In genomic region chr5:90940227-90940995, GRCh38 we compare ENCODE assay signal across 8 cellular contexts.
DNase-seq lines count a peak whose midpoint lies in the region; ATAC-seq and TF ChIP-seq lines count a peak whose summit lies in the region.

No MANE protein-coding gene starts in this region.

- BruUV-seq in Caco-2 (replicated peaks; lab: Mats Ljungman, UMichigan): no TSS peak

- peaks cover 22% of the 10 kb centered on the region for H3K4me1 Mint-ChIP-seq in Caco-2 (ENCODE audit: low read depth, unreplicated experiment)
- peaks cover 0 to 5% (median 0%) of the 10 kb centered on the region in 3 donors for H3K4me1 Mint-ChIP-seq in naive B cell

- ATAC-seq in GM19328 (IDR thresholded peaks at IDR 0.05; ENCODE audit: unreplicated experiment): peak; percentile 98
- peak; percentile 99 for ATAC-seq in HG03135 (IDR thresholded peaks at IDR 0.05; ENCODE audit: unreplicated experiment)
- peak; percentile 48 to 55 for ATAC-seq in naive B cell (ENCODE audit: low read depth in 2 of 2)

- DNase-seq in Caco-2 (peak in 1 of 2 experiments; percentile 22), NCI-H774 (lab: John Stamatoyannopoulos, UW) (peak; percentile 58), cardiac fibroblast (ENCODE audit: low read depth in 2 of 2) (peak; percentile 36 to 63), naive B cell (no peak), NCI-H187 (lab: John Stamatoyannopoulos, UW) (no peak), D341Med (ENCODE audit: low spot score) (no peak)

- H3K27ac Mint-ChIP-seq in Caco-2 (ENCODE audit: unreplicated experiment) (peak overlapping the region; percentile 15), naive B cell (no peak overlapping the region)

- H3K9me3 Mint-ChIP-seq in Caco-2 (ENCODE audit: unreplicated experiment) (peaks cover 16% of the 10 kb centered on the region), naive B cell (no peaks in the 10 kb centered on the region)

- POLR2A ChIA-PET in Caco-2 (lab: Charles Lee): no interaction called here

- H3K27me3 Mint-ChIP-seq in Caco-2 (ENCODE audit: insufficient read depth, unreplicated experiment) (no peaks in the 10 kb centered on the region), naive B cell (no peaks in the 10 kb centered on the region)

- no peak for TF ChIP-seq CTCF in Caco-2 (IDR thresholded peaks at IDR 0.05; ENCODE audit: insufficient read depth in 1 of 2, low read depth in 1 of 2, low read length in 1 of 2, severe bottlenecking in 1 of 2, unreplicated experiment in 1 of 2)
- TF ChIP-seq CTCF in cardiac fibroblast (IDR thresholded peaks at IDR 0.05; ENCODE audit: low read depth, low read length): no peak

- CTCF ChIA-PET in Caco-2 (lab: Charles Lee): no interaction called here

- no peaks in the 10 kb centered on the region for H3K27me3 ChIP-seq in Caco-2 (replicated peaks; ENCODE audit: control insufficient read depth, insufficient read depth, low read length)

- no peaks in the 10 kb centered on the region for H3K36me3 ChIP-seq in Caco-2 (ENCODE audit: control insufficient read depth, insufficient read depth, low read length)

- H3K4me3 ChIP-seq in Caco-2 (ENCODE audit: low read depth, low read length): no peak overlapping the region
- H3K4me3 ChIP-seq in cardiac fibroblast (replicated peaks in 1 of 2; ENCODE audit: low read depth in 2 of 2, low read length in 2 of 2): no peak overlapping the region

- no peak overlapping the region for H3K4me3 Mint-ChIP-seq in Caco-2 (ENCODE audit: unreplicated experiment)
- no peak overlapping the region for H3K4me3 Mint-ChIP-seq in naive B cell

- H3K9me3 ChIP-seq in Caco-2: no peaks in the 10 kb centered on the region

- H3K36me3 Mint-ChIP-seq in Caco-2 (ENCODE audit: insufficient read depth, unreplicated experiment) (no peaks in the 10 kb centered on the region), naive B cell (no peaks in the 10 kb centered on the region)

- H3K4me1 ChIP-seq in Caco-2: peaks cover 15% of the 10 kb centered on the region

- intact Hi-C loops in Caco-2 (cut with micrococcal nuclease; ENCODE audit: unreplicated experiment): no loop called here

Comparison
In these comparisons a context has a peak if more than half of its experiments do, and no peak if none do; other contexts are left out.
1. DNase-seq: peak in NCI-H774 (single experiment) and cardiac fibroblast (2 of 2); none in naive B cell (single experiment), NCI-H187 (0 of 2) and D341Med (single experiment).
2. Peak in every context shown above with its lines, with median percentiles within 50 percentile points of each other: ATAC-seq.